ENCODE assay signal across 22 cellular contexts in genomic region chr22:47055461-47055860, GRCh38.
"Had no signal": no experiment of that assay in that cellular context is flagged by ENCODE, and none has a peak within 500 bp of the region (broad histone marks: within the 10 kb centered on the region; RNA-seq: fewer than 3 reads in every experiment).

No MANE protein-coding gene starts in this region.

- H3K4me3 ChIP-seq: breast epithelium, coronary artery, gastroesophageal sphincter, lung, neural progenitor cell, prostate gland, tibial artery had no signal

- H3K4me3 Mint-ChIP-seq: activated B cell treated with CpG ODN at 0.5 μM for 24 hours; activated naive CD4-positive, alpha-beta T cell treated with anti-CD3 and anti-CD28 coated beads, Interleukin-2, amount 10 ng/mL, durations not matched to agents 7 days and 5 days; activated T-cell treated with anti-CD3 and anti-CD28 coated beads, Interleukin-2, amount 50 U/mL, for 72 hours; neural progenitor cell; stimulated activated naive CD8-positive, alpha-beta T cell treated with anti-CD3 and anti-CD28 coated beads, Interleukin-15, amount 100 ng/mL, for 72 hours had no signal

- FAIRE-seq: islet of Langerhans had no signal

- H3K9me3 Mint-ChIP-seq: activated B cell treated with CpG ODN at 0.5 μM for 24 hours; activated naive CD4-positive, alpha-beta T cell treated with anti-CD3 and anti-CD28 coated beads, Interleukin-2, amount 10 ng/mL, durations not matched to agents 7 days and 5 days; activated T-cell treated with anti-CD3 and anti-CD28 coated beads, Interleukin-2, amount 50 U/mL, for 72 hours; naive thymus-derived CD4-positive, alpha-beta T cell; neural progenitor cell; stimulated activated naive CD8-positive, alpha-beta T cell treated with anti-CD3 and anti-CD28 coated beads, Interleukin-15, amount 100 ng/mL, for 72 hours had no signal

- H3K4me1 ChIP-seq: breast epithelium, gastroesophageal sphincter, prostate gland, tibial artery had no signal

- H3K27ac Mint-ChIP-seq: activated naive CD4-positive, alpha-beta T cell treated with anti-CD3 and anti-CD28 coated beads, Interleukin-2, amount 10 ng/mL, durations not matched to agents 7 days and 5 days; activated T-cell treated with anti-CD3 and anti-CD28 coated beads, Interleukin-2, amount 50 U/mL, for 72 hours had no signal

- H3K4me1 Mint-ChIP-seq: activated naive CD4-positive, alpha-beta T cell treated with anti-CD3 and anti-CD28 coated beads, Interleukin-2, amount 10 ng/mL, durations not matched to agents 7 days and 5 days had no signal

- H3K9ac ChIP-seq: neural progenitor cell had no signal

- H3K27ac ChIP-seq: breast epithelium, coronary artery, epithelial cell of prostate, gastroesophageal sphincter, neural progenitor cell, prostate gland, tibial artery had no signal

- ATAC-seq: activated T-cell treated with anti-CD3 and anti-CD28 coated beads, Interleukin-2, amount 50 U/mL, for 72 hours; gastroesophageal sphincter; left colon; naive thymus-derived CD4-positive, alpha-beta T cell; stimulated activated naive CD8-positive, alpha-beta T cell treated with anti-CD3 and anti-CD28 coated beads, Interleukin-15, amount 100 ng/mL, for 72 hours had no signal

- H3K9me3 ChIP-seq: breast epithelium, gastroesophageal sphincter, prostate gland, tibial artery had no signal

- H3K36me3 ChIP-seq: breast epithelium, neural progenitor cell, prostate gland had no signal

- H3K27me3 Mint-ChIP-seq: activated B cell treated with CpG ODN at 0.5 μM for 24 hours; activated naive CD4-positive, alpha-beta T cell treated with anti-CD3 and anti-CD28 coated beads, Interleukin-2, amount 10 ng/mL, durations not matched to agents 7 days and 5 days; naive thymus-derived CD4-positive, alpha-beta T cell; stimulated activated naive CD8-positive, alpha-beta T cell treated with anti-CD3 and anti-CD28 coated beads, Interleukin-15, amount 100 ng/mL, for 72 hours had no signal

- H3K27me3 ChIP-seq: breast epithelium, gastroesophageal sphincter, neural progenitor cell, tibial artery had no signal

- DNase-seq: activated B cell treated with CpG ODN at 0.5 μM for 24 hours; activated CD4-positive, alpha-beta T cell treated with anti-CD3 and anti-CD28 coated beads for 4 hours; activated CD4-positive, alpha-beta T cell treated with anti-CD3 and anti-CD28 coated beads, Interleukin-2, amount 50 U/mL, for 48 hours; activated effector memory CD4-positive, alpha-beta T cell treated with Interleukin-2 at 50 U/mL for 16 hours; activated naive CD4-positive, alpha-beta T cell treated with anti-CD3 and anti-CD28 coated beads, Interleukin-2, amount 10 ng/mL, durations not matched to agents 7 days and 5 days; activated T-cell treated with anti-CD3 and anti-CD28 coated beads, Interleukin-2, amount 50 U/mL, for 72 hours; head of caudate nucleus; left colon; naive thymus-derived CD4-positive, alpha-beta T cell; stimulated activated CD4-positive, alpha-beta T cell treated with anti-CD3 and anti-CD28 coated beads, Interleukin-12 subunit alpha, Interleukin-12 subunit beta, amount 100 ng/mL, for 4 hours; stimulated activated CD4-positive, alpha-beta T cell treated with anti-CD3 and anti-CD28 coated beads, Interleukin-4, amount 100 ng/mL, for 4 hours; stimulated activated naive CD8-positive, alpha-beta T cell treated with anti-CD3 and anti-CD28 coated beads, Interleukin-15, amount 100 ng/mL, for 72 hours; T-helper 1 cell; tibial artery had no signal

- H3K4me2 ChIP-seq: neural progenitor cell had no signal

- H2AFZ ChIP-seq: neural progenitor cell had no signal
